ENCODE assay signal across 19 cellular contexts in genomic region chr6:15561447-15562199, GRCh38.
DNase-seq lines count a peak whose midpoint lies in the region; ATAC-seq, FAIRE-seq and TF ChIP-seq lines count a peak whose summit lies in the region.
"Had no signal": no experiment of that assay in that cellular context is flagged by ENCODE, and none has a peak within 500 bp of the region (broad histone marks: within the 10 kb centered on the region; RNA-seq: fewer than 3 reads in every experiment).

No MANE protein-coding gene starts in this region.

- H4K8ac ChIP-seq in mesenchymal stem cell (ENCODE audit: low read length), result no peak overlapping the region

- DNase-seq in H54 (ENCODE audit: insufficient read length, low spot score) (no peak), K562 (ENCODE audit: extremely low read depth in 1 of 4, low spot score in 3 of 4) (peak in 1 of 4 experiments; percentile 47), fibroblast of peridontal ligament (ENCODE audit: extremely low read depth) (peak; percentile 40), mesenchymal stem cell (peak; percentile 87), AG08395 (ENCODE audit: low spot score) (no peak), NCI-H1092 (lab: John Stamatoyannopoulos, UW) (no peak), NCI-H1105 treated with DMSO at 0.1 percent for 48 hours (lab: John Stamatoyannopoulos, UW) (no peak)
- DNase-seq: ACHN; BE2C; CD4-positive, alpha-beta memory T cell; DMS153; DMS79 treated with DMSO at 0.1 percent for 48 hours; EL; H9 had no signal

- H3K79me2 ChIP-seq in K562 (ENCODE audit: control insufficient read depth, insufficient read depth, low read length), result peaks cover 19% of the 10 kb centered on the region

- in situ Hi-C loops in K562 (cut with MboI), result no loop called here

- H3K23ac ChIP-seq in mesenchymal stem cell (ENCODE audit: low read length in 2 of 2), result no peak overlapping the region

- no peak overlapping the region for H3K9ac ChIP-seq in K562 (ENCODE audit: insufficient read depth in 1 of 2, low read depth in 2 of 2, low read length in 2 of 2)
- H3K9ac ChIP-seq in mesenchymal stem cell (ENCODE audit: low read length), result no peak overlapping the region

- ATAC-seq in K562 (no peak), GM18520 (IDR thresholded peaks at IDR 0.05; ENCODE audit: unreplicated experiment) (no peak)
- ATAC-seq: GM23338 had no signal

- CTCF ChIA-PET in K562 (lab: Yijun Ruan, JAX; ENCODE audit: low intra/inter-chr PET ratio), result no interaction called here

- H3K4me3 ChIP-seq in K562 (no peak overlapping the region), mesenchymal stem cell (ENCODE audit: insufficient read depth in 1 of 2, low read depth in 1 of 2, low read length in 2 of 2) (no peak overlapping the region)
- H3K4me3 ChIP-seq: GM23338 had no signal

- no TSS peak for BruUV-seq in K562 (replicated peaks; lab: Mats Ljungman, UMichigan)

- no peak overlapping the region for H2BK12ac ChIP-seq in mesenchymal stem cell (ENCODE audit: low read length in 2 of 2)

- H3K9me3 ChIP-seq in K562 (replicated peaks; ENCODE audit: control insufficient read depth, insufficient read depth, low read depth, low read length) (no peaks in the 10 kb centered on the region), mesenchymal stem cell (ENCODE audit: control insufficient read depth, low read length) (no peaks in the 10 kb centered on the region)
- H3K9me3 ChIP-seq: BE2C had no signal

- TF ChIP-seq EP300 in K562 (IDR thresholded peaks at IDR 0.05; ENCODE audit: low read length), result no peak

- H3K27me3 ChIP-seq in K562 (ENCODE audit: control insufficient read depth in 2 of 2, insufficient read depth in 2 of 2, low read length in 2 of 2) (no peaks in the 10 kb centered on the region), mesenchymal stem cell (ENCODE audit: control insufficient read depth in 1 of 2, insufficient read depth in 1 of 2, low read length in 2 of 2) (no peaks in the 10 kb centered on the region)
- H3K27me3 ChIP-seq: BE2C had no signal

- H3K14ac ChIP-seq in mesenchymal stem cell (ENCODE audit: low read length in 2 of 2), result no peak overlapping the region

- no peak for TF ChIP-seq CTCF in K562 (IDR thresholded peaks at IDR 0.05 in 2 of 3, conservative IDR thresholded peaks at IDR 0.05 in 1 of 3; ENCODE audit: insufficient read depth in 2 of 3, low read depth in 1 of 3, low read length in 3 of 3)

- H2BK15ac ChIP-seq in mesenchymal stem cell (ENCODE audit: low read depth, poor library complexity, severe bottlenecking), result no peak overlapping the region

- no peak overlapping the region for H2BK5ac ChIP-seq in mesenchymal stem cell (ENCODE audit: low read depth, low read length, poor library complexity, severe bottlenecking)

- peaks cover 21% of the 10 kb centered on the region for H3K79me1 ChIP-seq in mesenchymal stem cell (replicated peaks; ENCODE audit: low read length, poor library complexity, severe bottlenecking)

- intact Hi-C loops in K562 (cut with micrococcal nuclease), result no loop called here

- no peak overlapping the region for H2AK5ac ChIP-seq in mesenchymal stem cell (ENCODE audit: low read length, severe bottlenecking)

- H3K18ac ChIP-seq in mesenchymal stem cell (ENCODE audit: low read depth in 1 of 2, low read length in 2 of 2), result peak overlapping the region in 1 of 2 experiments; percentile 43

- H3K4me1 ChIP-seq in K562 (replicated peaks in 1 of 2; ENCODE audit: control insufficient read depth in 2 of 2, insufficient read depth in 2 of 2, low read length in 2 of 2) (peaks cover 3% of the 10 kb centered on the region in 2 experiments; a peak in 3 of 5 replicates), mesenchymal stem cell (ENCODE audit: control insufficient read depth, insufficient read depth, low read depth, low read length) (peaks cover 3% of the 10 kb centered on the region)

- H4K91ac ChIP-seq in mesenchymal stem cell (ENCODE audit: low read length), result no peak overlapping the region

- H3K4me2 ChIP-seq in K562 (ENCODE audit: insufficient read depth, low read length), result no peak overlapping the region
- H3K4me2 ChIP-seq in mesenchymal stem cell (ENCODE audit: low read length, poor library complexity, severe bottlenecking), result no peak overlapping the region
- H3K4me2 ChIP-seq: GM23338 had no signal

- H3K27ac ChIP-seq in K562 (ENCODE audit: extremely low read depth, low read depth, low read length) (no peak overlapping the region), mesenchymal stem cell (ENCODE audit: low read length, poor library complexity, severe bottlenecking) (no peak overlapping the region)
- H3K27ac ChIP-seq: C4-2B had no signal

- H3K4ac ChIP-seq in mesenchymal stem cell (ENCODE audit: low read depth in 1 of 2, low read length in 2 of 2), result peak overlapping the region in 1 of 2 experiments; percentile 28

- no peak for TF ChIP-seq POLR2A in H54 (IDR thresholded peaks at IDR 0.05; ENCODE audit: low read depth, low read length)
- TF ChIP-seq POLR2A in K562 (conservative IDR thresholded peaks at IDR 0.05), result no peak

- POLR2A ChIA-PET in K562 (lab: Yijun Ruan, JAX), result no interaction called here

- no peaks in the 10 kb centered on the region for H3K9me1 ChIP-seq in K562 (ENCODE audit: control insufficient read depth, insufficient read depth, low read length)

- no peak overlapping the region for H2AFZ ChIP-seq in K562 (ENCODE audit: low read depth, low read length)
- H2AFZ ChIP-seq in mesenchymal stem cell (ENCODE audit: low read depth, low read length), result no peak overlapping the region
- H2AFZ ChIP-seq: GM23338 had no signal

- no peak overlapping the region for H2BK120ac ChIP-seq in mesenchymal stem cell (ENCODE audit: low read depth, low read length)

- WGBS in K562 (ENCODE audit: insufficient coverage, low coverage, missing lambda C conversion rate), result 78% methylated on average over 3 of the region's 3 CpGs
- 92% methylated on average over 2 of the region's 3 CpGs for WGBS in mesenchymal stem cell

- no peak for TF ChIP-seq RAD21 in K562 (CRISPR knock-in tag; conservative IDR thresholded peaks at IDR 0.05 in 1 of 2, IDR thresholded peaks at IDR 0.05 in 1 of 2)

- FAIRE-seq in H54 (lab: Jason Lieb, UNC) (peak; percentile 20), K562 (lab: Jason Lieb, UNC) (no peak)
- FAIRE-seq: D721Med, G401.6 had no signal

- H4K20me1 ChIP-seq in K562 (replicated peaks; ENCODE audit: control insufficient read depth, insufficient read depth, low read length), result no peaks in the 10 kb centered on the region

- H3K36me3 ChIP-seq in K562 (ENCODE audit: control insufficient read depth, insufficient read depth, low read length) (peaks cover 8% of the 10 kb centered on the region; the same call in 1 of the 3 replicates), mesenchymal stem cell (ENCODE audit: control insufficient read depth in 1 of 2, insufficient read depth in 2 of 2, low read depth in 1 of 2, low read length in 2 of 2) (no peaks in the 10 kb centered on the region)
- H3K36me3 ChIP-seq: BE2C had no signal

TF ChIP-seq in K562, 482 proteins besides CTCF, POLR2A, EP300 and RAD21 (continues in another document):
- TF ChIP-seq ETS1 (conservative IDR thresholded peaks at IDR 0.05; ENCODE audit: control insufficient read depth, low read depth, low read length) (no peak), NR2C1 (IDR thresholded peaks at IDR 0.05) (no peak), NR2C1 (tag; IDR thresholded peaks at IDR 0.05) (peak; percentile 81), STAT5B (CRISPR knock-in tag; IDR thresholded peaks at IDR 0.05) (peak; percentile 62; the same call in 1 of the 2 replicates), DEAF1 (CRISPR knock-in tag; IDR thresholded peaks at IDR 0.05) (0 out of 2 replicates have a peak, but pooled peaks have one; percentile 7), ZNF449 (CRISPR knock-in tag; IDR thresholded peaks at IDR 0.05) (peak; percentile 42; the same call in 1 of the 2 replicates), HOXB6 (CRISPR knock-in tag; IDR thresholded peaks at IDR 0.05; ENCODE audit: borderline replicate concordance) (no peak)

Comparison
In these comparisons a context has a peak if more than half of its experiments do, and no peak if none do; other contexts are left out.
1. DNase-seq: peak in fibroblast of peridontal ligament (single experiment) and mesenchymal stem cell (single experiment); none in H54 (single experiment), AG08395 (single experiment), NCI-H1092 (single experiment) and NCI-H1105 treated with DMSO at 0.1 percent for 48 hours (single experiment).